In genomic region chr10:103627893-103628292, GRCh38 we compare ENCODE assay signal across 15 cellular contexts.
DNase-seq lines count a peak whose midpoint lies in the region; ATAC-seq, FAIRE-seq and TF ChIP-seq lines count a peak whose summit lies in the region.
"Had no signal": no experiment of that assay in that cellular context is flagged by ENCODE, and none has a peak within 500 bp of the region (broad histone marks: within the 10 kb centered on the region; RNA-seq: fewer than 3 reads in every experiment).

No MANE protein-coding gene starts in this region.

- no peak for TF ChIP-seq EP300 in H1 (IDR thresholded peaks at IDR 0.05; ENCODE audit: borderline replicate concordance in 1 of 2, low read depth in 2 of 2, low read length in 2 of 2)

- CTCF ChIA-PET in H1 (lab: Charles Lee; ENCODE audit: partially characterized antibody) = interaction anchor here (0.6 to 2.2 kb wide), 10 partner anchors 12 to 231 kb away, joined by 3 to 8 read pairs (median 4); no protein-coding TSS in a partner anchor

- no peak overlapping the region for H3K14ac ChIP-seq in H1 (ENCODE audit: insufficient read length)

- no peak overlapping the region for H2BK20ac ChIP-seq in H1 (ENCODE audit: low read length)

- no peak overlapping the region for H3K23ac ChIP-seq in H1 (ENCODE audit: insufficient read length)

- ATAC-seq in left ventricle myocardium superior (no peak), Right ventricle myocardium superior (ENCODE audit: poor library complexity) (no peak), HG03095 (IDR thresholded peaks at IDR 0.05; ENCODE audit: unreplicated experiment) (no peak), GM19455 (IDR thresholded peaks at IDR 0.05; ENCODE audit: unreplicated experiment) (no peak)
- ATAC-seq: GM12878 had no signal

- no peak overlapping the region for H3K4me2 ChIP-seq in H1 (ENCODE audit: insufficient read depth in 1 of 2, low read depth in 2 of 2, low read length in 2 of 2)
- H3K4me2 ChIP-seq in neural progenitor cell = no peak overlapping the region

- H3K79me2 ChIP-seq in H1 (ENCODE audit: control insufficient read depth in 1 of 2, insufficient read depth in 2 of 2, low read length in 2 of 2) (no peaks in the 10 kb centered on the region), neural progenitor cell (ENCODE audit: low read depth) (no peaks in the 10 kb centered on the region)

- H4K20me1 ChIP-seq in H1 (replicated peaks in 1 of 2; ENCODE audit: control insufficient read depth in 1 of 2, insufficient read depth in 2 of 2, low read length in 2 of 2) (no peaks in the 10 kb centered on the region), neural progenitor cell (ENCODE audit: low read depth) (no peaks in the 10 kb centered on the region)

- no peak for TF ChIP-seq RAD21 in H1 (IDR thresholded peaks at IDR 0.05 in 1 of 2, conservative IDR thresholded peaks at IDR 0.05 in 1 of 2; ENCODE audit: low read depth in 2 of 2, low read length in 2 of 2)

- H3K9me3 ChIP-seq in H1 (ENCODE audit: insufficient read depth in 2 of 2, low read depth in 1 of 2, low read length in 1 of 2) (no peaks in the 10 kb centered on the region), neural progenitor cell (ENCODE audit: low read depth) (no peaks in the 10 kb centered on the region)

- H3K4me3 Mint-ChIP-seq in neural progenitor cell = no peak overlapping the region
- H3K4me3 Mint-ChIP-seq: CD4-positive, alpha-beta T cell had no signal

- H3K9ac ChIP-seq in H1 (replicated peaks in 1 of 4; ENCODE audit: extremely low read depth in 1 of 4, low read depth in 3 of 4, low read length in 3 of 4) = no peak overlapping the region
- H3K9ac ChIP-seq in neural progenitor cell = no peak overlapping the region

- intact Hi-C loops in left ventricle myocardium superior (cut with micrococcal nuclease) = no loop called here
- intact Hi-C loops in Right ventricle myocardium superior (cut with DNase I) = no loop called here

- no peak overlapping the region for H2AFZ ChIP-seq in H1 (ENCODE audit: low read length)
- H2AFZ ChIP-seq in neural progenitor cell (replicated peaks) = no peak overlapping the region

- no peaks in the 10 kb centered on the region for H3K9me3 Mint-ChIP-seq in neural progenitor cell
- H3K9me3 Mint-ChIP-seq: CD4-positive, alpha-beta T cell had no signal

- H3K4me1 ChIP-seq in H1 (replicated peaks in 1 of 4; ENCODE audit: control insufficient read depth in 3 of 4, insufficient read depth in 4 of 4, low read length in 3 of 4) (no peaks in the 10 kb centered on the region), neural progenitor cell (no peaks in the 10 kb centered on the region)

- no peak overlapping the region for H2AK5ac ChIP-seq in H1 (ENCODE audit: low read depth, low read length)

- TF ChIP-seq POLR2A in H1 (IDR thresholded peaks at IDR 0.05; ENCODE audit: control extremely low read depth in 1 of 2, low read depth in 2 of 2, low read length in 2 of 2) = no peak

- peak; percentile 7 for DNase-seq in left ventricle myocardium superior
- no peak for DNase-seq in Right ventricle myocardium superior
- DNase-seq in H1 (ENCODE audit: low read depth in 1 of 2, low spot score in 2 of 2) = no peak
- DNase-seq in neural progenitor cell (ENCODE audit: low spot score) = no peak
- no peak for DNase-seq in EL
- DNase-seq: ACHN; Calu3; CD4-positive, alpha-beta T cell; DMS 273 treated with DMSO at 0.1 percent for 48 hours; IMR-90; KBM-7 had no signal

- H4K5ac ChIP-seq in H1 (ENCODE audit: insufficient read length, low read depth, low read length) = no peak overlapping the region

- no peak overlapping the region for H3K56ac ChIP-seq in H1 (replicated peaks; ENCODE audit: insufficient read length, low read depth, low read length)

- H3K27me3 Mint-ChIP-seq in neural progenitor cell (ENCODE audit: insufficient read depth, low read depth) = peaks cover 2% of the 10 kb centered on the region
- H3K27me3 Mint-ChIP-seq: CD4-positive, alpha-beta T cell had no signal

- H3K23me2 ChIP-seq in H1 (ENCODE audit: low read depth, low read length) = no peaks in the 10 kb centered on the region

- H2BK120ac ChIP-seq in H1 (replicated peaks; ENCODE audit: low read depth, low read length) = no peak overlapping the region

- H4K91ac ChIP-seq in H1 (replicated peaks; ENCODE audit: insufficient read length, low read length) = no peak overlapping the region

- peaks cover 5% of the 10 kb centered on the region for H3K36me3 Mint-ChIP-seq in neural progenitor cell

- no peaks in the 10 kb centered on the region for H3F3A ChIP-seq in neural progenitor cell (ENCODE audit: low read depth)

- no peak overlapping the region for H3K18ac ChIP-seq in H1 (ENCODE audit: extremely low read depth, low read length)

- H3K27me3 ChIP-seq in H1 (replicated peaks in 1 of 4; ENCODE audit: control insufficient read depth in 3 of 4, extremely low read depth in 1 of 4, insufficient read depth in 3 of 4, low read length in 3 of 4) (no peaks in the 10 kb centered on the region), neural progenitor cell (no peaks in the 10 kb centered on the region)

- peak overlapping the region; percentile 10 for H3K27ac Mint-ChIP-seq in neural progenitor cell
- H3K27ac Mint-ChIP-seq: CD4-positive, alpha-beta T cell had no signal

- H4K8ac ChIP-seq in H1 (ENCODE audit: extremely low read depth, insufficient read depth, low read length) = peak overlapping the region; percentile 35; the same call in 1 of the 2 replicates

- H2BK15ac ChIP-seq in H1 (ENCODE audit: low read length) = no peak overlapping the region

- peaks cover 2% of the 10 kb centered on the region for H3K4me1 Mint-ChIP-seq in neural progenitor cell

- H3K4me3 ChIP-seq in H1 (ENCODE audit: extremely low read depth in 1 of 4, insufficient read depth in 2 of 4, low read depth in 3 of 4, low read length in 4 of 4) (no peak overlapping the region), neural progenitor cell (no peak overlapping the region)
- H3K4me3 ChIP-seq: GM12878 had no signal

- H3K36me3 ChIP-seq in H1 (ENCODE audit: control insufficient read depth in 2 of 4, insufficient read depth in 4 of 4, low read length in 3 of 4) = no peaks in the 10 kb centered on the region
- H3K36me3 ChIP-seq in neural progenitor cell = no peaks in the 10 kb centered on the region

- FAIRE-seq in H1 (lab: Jason Lieb, UNC) = no peak
- FAIRE-seq: GM12878, H54 had no signal

- no peak for TF ChIP-seq CTCF in H1 (IDR thresholded peaks at IDR 0.05; ENCODE audit: control extremely low read depth in 1 of 3, insufficient read depth in 1 of 3, low read depth in 1 of 3, low read length in 3 of 3)
- TF ChIP-seq CTCF in neural progenitor cell (IDR thresholded peaks at IDR 0.05) = no peak

- H3K79me1 ChIP-seq in H1 (ENCODE audit: low read depth, low read length) = no peaks in the 10 kb centered on the region

- H2BK12ac ChIP-seq in H1 (ENCODE audit: low read depth, low read length) = no peak overlapping the region; the same call in 1 of the 2 replicates

- no peak overlapping the region for H3K4ac ChIP-seq in H1 (replicated peaks; ENCODE audit: insufficient read length, low read depth, low read length)

- 95% methylated on average over 12 of the region's 13 CpGs; no CpG with 5 or more reads in 1 of the 2 experiments for WGBS in H1 (ENCODE audit: extremely low coverage in 1 of 2, insufficient coverage in 1 of 2, insufficient read length in 1 of 2, insufficient replicate concordance in 2 of 2, low coverage in 1 of 2, low lambda C conversion rate in 2 of 2, missing lambda C conversion rate in 1 of 2), 2 experiments

- H2BK5ac ChIP-seq in H1 (ENCODE audit: low read depth, low read length) = no peak overlapping the region

- POLR2A ChIA-PET in H1 (lab: Charles Lee; ENCODE audit: partially characterized antibody) = interaction anchor here (1.7 to 3.3 kb wide), 3 partner anchors 10 to 33 kb away, joined by 5 to 8 read pairs (median 6); no protein-coding TSS in a partner anchor

- H3K27ac ChIP-seq in H1 (ENCODE audit: low read depth, low read length) = no peak overlapping the region
- H3K27ac ChIP-seq in neural progenitor cell = no peak overlapping the region

TF ChIP-seq in H1, 55 proteins besides CTCF, POLR2A, EP300 and RAD21:
- TF ChIP-seq GABPA (IDR thresholded peaks at IDR 0.05; ENCODE audit: borderline replicate concordance, insufficient read depth, low read length) (no peak), CEBPB (IDR thresholded peaks at IDR 0.05; ENCODE audit: low read depth, low read length) (no peak), TEAD4 (IDR thresholded peaks at IDR 0.05; ENCODE audit: low read depth, low read length) (no peak), KDM4A (IDR thresholded peaks at IDR 0.05; ENCODE audit: low read depth, low read length, severe bottlenecking) (no peak), SP1 (IDR thresholded peaks at IDR 0.05; ENCODE audit: low read depth, low read length) (no peak), JUND (IDR thresholded peaks at IDR 0.05; ENCODE audit: low read length) (no peak), RXRA (IDR thresholded peaks at IDR 0.05; ENCODE audit: insufficient read depth, low read depth, low read length) (no peak), SP4 (IDR thresholded peaks at IDR 0.05; ENCODE audit: low read length) (no peak), NRF1 (IDR thresholded peaks at IDR 0.05; ENCODE audit: low read depth, low read length) (no peak), HDAC2 (IDR thresholded peaks at IDR 0.05; ENCODE audit: borderline replicate concordance in 1 of 2, low read depth in 2 of 2, low read length in 2 of 2) (no peak), RBBP5 (IDR thresholded peaks at IDR 0.05; ENCODE audit: borderline replicate concordance, low read depth, low read length) (no peak), CBX5 (IDR thresholded peaks at IDR 0.05; ENCODE audit: low read depth, low read length) (no peak), ZNF274 (IDR thresholded peaks at IDR 0.05; ENCODE audit: borderline replicate concordance, extremely low read depth, low read length) (no peak), E2F6 (IDR thresholded peaks at IDR 0.05) (no peak), JUN (IDR thresholded peaks at IDR 0.05; ENCODE audit: low read depth, low read length) (no peak)
- TF ChIP-seq, protein P1, sequence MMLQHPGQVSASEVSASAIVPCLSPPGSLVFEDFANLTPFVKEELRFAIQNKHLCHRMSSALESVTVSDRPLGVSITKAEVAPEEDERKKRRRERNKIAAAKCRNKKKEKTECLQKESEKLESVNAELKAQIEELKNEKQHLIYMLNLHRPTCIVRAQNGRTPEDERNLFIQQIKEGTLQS (IDR thresholded peaks at IDR 0.05; ENCODE audit: insufficient read depth, low read depth, low read length) = no peak
- TF ChIP-seq, protein P2, sequence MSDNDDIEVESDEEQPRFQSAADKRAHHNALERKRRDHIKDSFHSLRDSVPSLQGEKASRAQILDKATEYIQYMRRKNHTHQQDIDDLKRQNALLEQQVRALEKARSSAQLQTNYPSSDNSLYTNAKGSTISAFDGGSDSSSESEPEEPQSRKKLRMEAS (IDR thresholded peaks at IDR 0.05) = no peak
